Comparison of ENCODE assay signal across 8 cellular contexts in the genomic region with DNA sequence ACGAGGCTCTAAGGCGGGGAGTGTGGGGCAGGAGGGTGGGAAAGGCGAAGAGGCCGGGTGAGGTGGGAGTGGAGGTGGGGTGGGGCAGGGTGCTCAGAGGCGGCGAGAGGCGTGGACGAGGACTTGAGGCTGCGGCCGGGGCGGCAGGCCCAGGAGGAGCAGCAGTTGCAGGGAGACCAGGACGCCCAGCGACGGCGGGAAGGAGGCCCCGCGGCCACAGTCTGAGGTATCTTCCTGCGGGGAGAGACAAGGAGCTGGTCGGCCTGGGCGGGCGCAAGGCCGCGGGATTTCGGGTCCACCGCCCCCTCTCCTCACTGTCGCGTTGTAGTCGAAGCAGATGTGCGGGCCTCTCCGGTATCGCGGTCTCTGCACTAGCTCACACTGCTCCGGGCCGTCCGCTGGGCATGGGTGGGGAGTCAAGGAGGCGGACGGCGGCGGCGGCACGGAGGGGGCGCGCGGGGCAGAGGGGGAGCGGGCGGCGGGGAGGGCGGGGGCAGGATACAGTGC. TPM values are rescaled to one million over a fixed set of nuclear protein-coding genes. Genes with fewer than 3 reads are reported as not detected.
DNase-seq lines count a peak whose midpoint lies in the region; ATAC-seq, FAIRE-seq and TF ChIP-seq lines count a peak whose summit lies in the region.

No MANE protein-coding gene starts in this region.

- POLR2A ChIA-PET in activated CD4-positive, alpha-beta T cell treated with anti-CD3 and anti-CD28 coated beads for 36 hours (lab: Charles Lee): no interaction called here

- peak; percentile 18 for ATAC-seq in activated CD4-positive, alpha-beta T cell treated with anti-CD3 and anti-CD28 coated beads for 36 hours

- peaks cover 19% of the 10 kb centered on the region for H3K4me1 Mint-ChIP-seq in activated CD4-positive, alpha-beta T cell treated with anti-CD3 and anti-CD28 coated beads for 36 hours

- no peaks in the 10 kb centered on the region for H3K36me3 Mint-ChIP-seq in activated CD4-positive, alpha-beta T cell treated with anti-CD3 and anti-CD28 coated beads for 36 hours (ENCODE audit: low read depth)

- CTCF ChIA-PET in activated CD4-positive, alpha-beta T cell treated with anti-CD3 and anti-CD28 coated beads for 36 hours (lab: Charles Lee): interaction anchor here (0.6 to 1.1 kb wide), 4 partner anchors 20 to 288 kb away, joined by 3 to 4 read pairs (median 4); no protein-coding TSS in a partner anchor

- TF ChIP-seq CTCF in ascending aorta (IDR thresholded peaks at IDR 0.05): no peak
- no peak for TF ChIP-seq CTCF in tibial artery (IDR thresholded peaks at IDR 0.05)
- no peak for TF ChIP-seq CTCF in D721Med (IDR thresholded peaks at IDR 0.05; ENCODE audit: insufficient read depth, missing control alignments)

- peak overlapping the region; percentile 37 for H3K27ac Mint-ChIP-seq in activated CD4-positive, alpha-beta T cell treated with anti-CD3 and anti-CD28 coated beads for 36 hours

- H3K9me3 Mint-ChIP-seq in activated CD4-positive, alpha-beta T cell treated with anti-CD3 and anti-CD28 coated beads for 36 hours (ENCODE audit: low read depth): no peaks in the 10 kb centered on the region

- H3K4me1 ChIP-seq in ascending aorta: peaks cover 0 to 14% of the 10 kb centered on the region in 2 donors
- peaks cover 3 to 28% (median 11%) of the 10 kb centered on the region in 4 donors for H3K4me1 ChIP-seq in tibial artery

- no peaks in the 10 kb centered on the region for H3K27me3 Mint-ChIP-seq in activated CD4-positive, alpha-beta T cell treated with anti-CD3 and anti-CD28 coated beads for 36 hours

- no peak for DNase-seq in activated CD4-positive, alpha-beta T cell treated with anti-CD3 and anti-CD28 coated beads for 36 hours
- DNase-seq in activated CD4-positive, alpha-beta T cell treated with anti-CD3 and anti-CD28 coated beads, Interleukin-2, amount 50 U/mL, for 48 hours: no peak
- DNase-seq in ascending aorta (ENCODE audit: low spot score in 2 of 2): no peak
- DNase-seq in left kidney (ENCODE audit: low read depth, low spot score): peak; percentile 74
- DNase-seq in tibial artery: no peak
- no peak for DNase-seq in cortex of kidney (lab: John Stamatoyannopoulos, UW)
- no peak for DNase-seq in D721Med (ENCODE audit: insufficient read length, low spot score)
- DNase-seq in ecto neural progenitor cell (ENCODE audit: low spot score): no peak

- no peaks in the 10 kb centered on the region for H3K9me3 ChIP-seq in ascending aorta
- no peaks in the 10 kb centered on the region for H3K9me3 ChIP-seq in tibial artery

- FAIRE-seq in D721Med (lab: Jason Lieb, UNC): no peak

- H3K4me3 Mint-ChIP-seq in activated CD4-positive, alpha-beta T cell treated with anti-CD3 and anti-CD28 coated beads for 36 hours: peak overlapping the region; percentile 72

- no peak overlapping the region for H3K27ac ChIP-seq in ascending aorta
- H3K27ac ChIP-seq in tibial artery: peak overlapping the region; percentile 42 to 70

- no peaks in the 10 kb centered on the region for H3K36me3 ChIP-seq in ascending aorta
- no peaks in the 10 kb centered on the region for H3K36me3 ChIP-seq in tibial artery

- H3K27me3 ChIP-seq in ascending aorta (no peaks in the 10 kb centered on the region), tibial artery (peaks cover 0 to 6% of the 10 kb centered on the region in 2 donors)

- H3K4me3 ChIP-seq in ascending aorta: peak overlapping the region; percentile 65 to 73
- peak overlapping the region; percentile 60 to 70 for H3K4me3 ChIP-seq in tibial artery

- intact Hi-C loops in activated CD4-positive, alpha-beta T cell treated with anti-CD3 and anti-CD28 coated beads for 36 hours (cut with DNase I, micrococcal nuclease): loop anchor here (1.0 to 2.0 kb wide), 8 partner anchors 14 to 252 kb away; a partner anchor contains a TSS
- intact Hi-C loops in ascending aorta (cut with DNase I): loop anchor here (2.0 kb wide), 1 partner anchor 138 kb away; a partner anchor contains a TSS
- intact Hi-C loops in tibial artery (cut with DNase I; ENCODE audit: low total_unique reads): no loop called here

RNA-seq across cellular contexts. Expression of a gene that starts 5.3 kb away (rescaled TPM):
- total RNA-seq in activated CD4-positive, alpha-beta T cell treated with anti-CD3 and anti-CD28 coated beads for 36 hours: 10 to 100 TPM; 13.1 to 16.1 TPM
- 55.7 TPM for total RNA-seq in ascending aorta

RNA-seq across cellular contexts. Expression of a gene that starts 14.0 kb away (rescaled TPM):
- 10 to 100 TPM; 10.3 to 14.3 TPM for total RNA-seq in activated CD4-positive, alpha-beta T cell treated with anti-CD3 and anti-CD28 coated beads for 36 hours
- total RNA-seq in ascending aorta: 20.2 TPM

RNA-seq across cellular contexts. Expression of a gene that starts 14.1 kb away (rescaled TPM):
- 10 to 100 TPM; 42.5 to 43.0 TPM for total RNA-seq in activated CD4-positive, alpha-beta T cell treated with anti-CD3 and anti-CD28 coated beads for 36 hours
- 37.8 TPM for total RNA-seq in ascending aorta

RNA-seq across cellular contexts. Expression of a gene that starts 19.1 kb away (rescaled TPM):
- total RNA-seq in activated CD4-positive, alpha-beta T cell treated with anti-CD3 and anti-CD28 coated beads for 36 hours: 1 to 10 TPM; 1.0 to 1.3 TPM
- total RNA-seq in ascending aorta: not detected

RNA-seq across cellular contexts. Expression of a gene that starts 24.0 kb away (rescaled TPM):
- total RNA-seq in activated CD4-positive, alpha-beta T cell treated with anti-CD3 and anti-CD28 coated beads for 36 hours: 10 to 100 TPM; 30.8 to 50.7 TPM
- 34.9 TPM for total RNA-seq in ascending aorta

Comparison
In these comparisons a context has a peak if more than half of its experiments do, and no peak if none do; other contexts are left out.
1. H3K27ac ChIP-seq: peak in tibial artery (2 of 2); none in ascending aorta (0 of 2).